ENCODE assay signal across 13 cellular contexts in genomic region chr2:223027442-223027841, GRCh38. TPM values are rescaled to one million over a fixed set of nuclear protein-coding genes. Genes with fewer than 3 reads are reported as not detected.
DNase-seq lines count a peak whose midpoint lies in the region; ATAC-seq, FAIRE-seq and TF ChIP-seq lines count a peak whose summit lies in the region.
"Had no signal": no experiment of that assay in that cellular context is flagged by ENCODE, and none has a peak within 500 bp of the region (broad histone marks: within the 10 kb centered on the region; RNA-seq: fewer than 3 reads in every experiment).

No MANE protein-coding gene starts in this region.

- WGBS in pancreas, 2 donors, result 98 to 100% methylated on average over 2 of the region's 2 CpGs

- no peak for FAIRE-seq in pancreas (lab: Jason Lieb, UNC)
- FAIRE-seq: GM12878 had no signal

- ATAC-seq in pancreas, result peak; percentile 64 to 80 (median 75)
- no peak for ATAC-seq in HG03039 (IDR thresholded peaks at IDR 0.05; ENCODE audit: unreplicated experiment)
- ATAC-seq: GM12878, psoas muscle had no signal

- H3K36me3 ChIP-seq in pancreas (no peaks in the 10 kb centered on the region), BE2C (no peaks in the 10 kb centered on the region)

- H3K27me3 ChIP-seq in pancreas (no peaks in the 10 kb centered on the region), BE2C (no peaks in the 10 kb centered on the region)

- TF ChIP-seq CTCF in pancreas (IDR thresholded peaks at IDR 0.05) (no peak), BE2C (IDR thresholded peaks at IDR 0.05; ENCODE audit: low read depth, low read length) (no peak)

- H3K27ac ChIP-seq in pancreas, result peak overlapping the region in 1 of 4 donors; percentile 51
- H3K27ac ChIP-seq: psoas muscle had no signal

- H3K4me3 ChIP-seq in pancreas (no peak overlapping the region), BE2C (ENCODE audit: low read depth, low read length) (no peak overlapping the region)
- H3K4me3 ChIP-seq: GM12878, psoas muscle had no signal

- peaks cover 6 to 24% (median 14%) of the 10 kb centered on the region in 3 donors for H3K4me1 ChIP-seq in pancreas
- H3K4me1 ChIP-seq in BE2C, result no peaks in the 10 kb centered on the region; the same call in 1 of the 2 replicates
- H3K4me1 ChIP-seq: psoas muscle had no signal

- intact Hi-C loops in pancreas (cut with DNase I), result no loop called here

- DNase-seq in EL, result peak; percentile 73
- peak; percentile 64 for DNase-seq in NCI-H69 (lab: John Stamatoyannopoulos, UW)
- DNase-seq in dermis blood vessel endothelial cell, result peak; percentile 59
- DNase-seq in pancreas, result peak in 4 of 6 donors; percentile 35 to 51 (median 42)
- DNase-seq in BE2C, result no peak
- no peak for DNase-seq in islet precursor cell
- DNase-seq: effector CD8-positive, alpha-beta T cell; psoas muscle; Right ventricle myocardium superior; stimulated activated CD4-positive, alpha-beta T cell treated with anti-CD3 and anti-CD28 coated beads, Interleukin-4, amount 100 ng/mL, for 1 hour; stimulated activated naive CD4-positive, alpha-beta T cell treated with Interleukin-2 at 50 U/mL for 16 hours had no signal

- H3K9me3 ChIP-seq in pancreas (no peaks in the 10 kb centered on the region), BE2C (no peaks in the 10 kb centered on the region)
- H3K9me3 ChIP-seq: psoas muscle had no signal

RNA-seq across cellular contexts. Expression of gene KCNE4, which starts 24.5 kb away (rescaled TPM):
- total RNA-seq in dermis blood vessel endothelial cell, result 0.14 and 1.2 TPM in 2 replicates
- 10 to 100 TPM in 1 of 6 donors, 1 to 10 TPM in 4, under 1 TPM in 1; 0.75 to 25.2 (median 2.1) TPM for total RNA-seq in pancreas
- polyA plus RNA-seq in pancreas, result 1 to 10 TPM; 1.9 to 2.8 TPM
- polyA plus RNA-seq in BE2C (2012; ENCODE audit: insufficient read depth, insufficient read length, low read depth), result 1.3 TPM
- total RNA-seq: GM12878 had no signal

Comparison
In these comparisons a context has a peak if more than half of its experiments do, and no peak if none do; other contexts are left out.
1. DNase-seq: peak in EL (single experiment), NCI-H69 (single experiment), dermis blood vessel endothelial cell (single experiment) and pancreas (4 of 6); none in BE2C (single experiment) and islet precursor cell (single experiment).